Comparison of ENCODE assay signal across 1 cellular context in genomic region chr17:35725917-35726608, GRCh38.
TF ChIP-seq lines count a peak whose summit lies in the region.

No MANE protein-coding gene starts in this region.

TF ChIP-seq in IMR-90, 13 proteins besides CTCF, POLR2A, EP300 and RAD21 (continued from another document):
- TF ChIP-seq MXI1 (IDR thresholded peaks at IDR 0.05; ENCODE audit: borderline replicate concordance, low read depth, low read length) (no peak), ELK1 (IDR thresholded peaks at IDR 0.05; ENCODE audit: borderline replicate concordance, low read depth, low read length) (no peak), CEBPB (IDR thresholded peaks at IDR 0.05; ENCODE audit: low read depth, low read length) (no peak), MAFK (IDR thresholded peaks at IDR 0.05; ENCODE audit: low read depth, low read length) (no peak), RFX5 (IDR thresholded peaks at IDR 0.05; ENCODE audit: low read depth, low read length) (no peak)
